In the genomic region with DNA sequence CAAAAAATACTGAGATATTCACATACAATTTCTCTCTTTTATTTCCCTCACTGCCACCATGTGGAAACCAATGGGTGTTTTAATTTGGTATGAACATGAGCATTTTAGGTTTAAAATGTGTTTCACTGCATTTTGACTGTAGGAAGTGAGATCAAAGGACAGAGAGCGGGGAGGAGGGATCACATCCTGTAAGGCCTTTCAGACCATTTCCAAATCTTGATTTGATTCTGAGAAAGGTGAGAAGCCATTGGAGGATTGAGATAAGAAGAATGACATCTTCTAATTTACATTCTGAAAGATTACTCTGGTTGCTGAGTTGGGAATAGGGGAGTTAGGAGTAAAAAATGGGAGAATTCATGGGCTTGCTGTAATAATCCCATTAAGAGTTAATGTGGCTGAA, we compare ENCODE assay signal across 23 cellular contexts. TPM values are rescaled to one million over a fixed set of nuclear protein-coding genes. Genes with fewer than 3 reads are reported as not detected.
DNase-seq lines count a peak whose midpoint lies in the region; ATAC-seq, FAIRE-seq and TF ChIP-seq lines count a peak whose summit lies in the region.
"Had no signal": no experiment of that assay in that cellular context is flagged by ENCODE, and none has a peak within 500 bp of the region (broad histone marks: within the 10 kb centered on the region; RNA-seq: fewer than 3 reads in every experiment).

No MANE protein-coding gene starts in this region.

- no peaks in the 10 kb centered on the region for H3K9me3 Mint-ChIP-seq in activated CD8-positive, alpha-beta T cell treated with anti-CD3 and anti-CD28 coated beads for 36 hours
- no peaks in the 10 kb centered on the region for H3K9me3 Mint-ChIP-seq in activated CD8-positive, alpha-beta T cell treated with anti-CD3 and anti-CD28 coated beads, Interleukin-2, amount 10 ng/mL, durations not matched to agents 7 days and 5 days (ENCODE audit: insufficient read depth)
- H3K9me3 Mint-ChIP-seq in natural killer cell treated with Interleukin-12 subunit alpha and Interleukin-12 subunit beta and Interleukin-15 and Interleukin-18, amount 100 ng/mL, for 72 hours: no peaks in the 10 kb centered on the region
- H3K9me3 Mint-ChIP-seq: CD14-positive monocyte, IgD-negative memory B cell had no signal

- H3K9ac ChIP-seq in GM12878 (ENCODE audit: control insufficient read depth, insufficient read depth, low read length) (no peak overlapping the region), Karpas-422 (ENCODE audit: low read length) (no peak overlapping the region), GM23248 (no peak overlapping the region)
- H3K9ac ChIP-seq: BLaER1 had no signal

- H3K4me2 ChIP-seq in GM12878 (ENCODE audit: control insufficient read depth, insufficient read depth) (no peak overlapping the region), Karpas-422 (ENCODE audit: low read depth, low read length, poor library complexity, severe bottlenecking) (no peak overlapping the region), GM23248 (ENCODE audit: unreplicated experiment) (no peak overlapping the region)
- H3K4me2 ChIP-seq: BLaER1 had no signal

- intact Hi-C loops in activated CD8-positive, alpha-beta T cell treated with anti-CD3 and anti-CD28 coated beads for 36 hours (cut with micrococcal nuclease): no loop called here
- intact Hi-C loops in GM12878 (cut with micrococcal nuclease; ENCODE audit: unreplicated experiment): no loop called here

- SMC1A ChIA-PET in GM12878 (lab: Charles Lee; ENCODE audit: uncharacterized antibody, unreplicated experiment): interaction anchor here (1.2 to 1.9 kb wide), 5 partner anchors 18 to 121 kb away, joined by 3 to 8 read pairs (median 6); no protein-coding TSS in a partner anchor

- no peaks in the 10 kb centered on the region for H3K27me3 Mint-ChIP-seq in activated CD8-positive, alpha-beta T cell treated with anti-CD3 and anti-CD28 coated beads for 36 hours
- H3K27me3 Mint-ChIP-seq in activated CD8-positive, alpha-beta T cell treated with anti-CD3 and anti-CD28 coated beads, Interleukin-2, amount 10 ng/mL, durations not matched to agents 7 days and 5 days (ENCODE audit: low read depth): peaks cover 3% of the 10 kb centered on the region
- H3K27me3 Mint-ChIP-seq in natural killer cell treated with Interleukin-12 subunit alpha and Interleukin-12 subunit beta and Interleukin-15 and Interleukin-18, amount 100 ng/mL, for 72 hours: no peaks in the 10 kb centered on the region
- H3K27me3 Mint-ChIP-seq: IgD-negative memory B cell had no signal

- TF ChIP-seq RAD21 in GM12878 (IDR thresholded peaks at IDR 0.05; ENCODE audit: insufficient read depth, low read depth, low read length): no peak

- H3K9me3 ChIP-seq in GM12878 (replicated peaks; ENCODE audit: control insufficient read depth, insufficient read depth, low read length) (no peaks in the 10 kb centered on the region), Karpas-422 (ENCODE audit: low read length) (no peaks in the 10 kb centered on the region), GM23248 (ENCODE audit: low read depth) (no peaks in the 10 kb centered on the region)
- H3K9me3 ChIP-seq: BLaER1, HAP-1 had no signal

- in situ Hi-C loops in GM12878 (cut with MboI): no loop called here
- in situ Hi-C loops in GM23248 (cut with MboI): no loop called here

- H3K4me3 ChIP-seq in GM12878 (no peak overlapping the region), Karpas-422 (ENCODE audit: low read length) (no peak overlapping the region), GM23248 (no peak overlapping the region)
- H3K4me3 ChIP-seq: BLaER1, HAP-1 had no signal

- peak; percentile 8 for DNase-seq in activated CD8-positive, alpha-beta T cell treated with anti-CD3 and anti-CD28 coated beads for 36 hours
- DNase-seq in activated CD8-positive, alpha-beta T cell treated with anti-CD3 and anti-CD28 coated beads, Interleukin-2, amount 10 ng/mL, durations not matched to agents 7 days and 5 days: no peak
- DNase-seq in GM12891 (ENCODE audit: insufficient read length, low spot score) (no peak), GM12878 (ENCODE audit: low read depth, low spot score) (no peak), Karpas-422 (no peak), dedifferentiated amniotic fluid mesenchymal stem cell (ENCODE audit: extremely low spot score) (no peak), GM23248 (no peak)
- no peak for DNase-seq in natural killer cell treated with Interleukin-12 subunit alpha and Interleukin-12 subunit beta and Interleukin-15 and Interleukin-18, amount 100 ng/mL, for 72 hours (ENCODE audit: low spot score)
- DNase-seq: 8988T; CD4-positive, alpha-beta memory T cell; DMS153; DMS79; GF-D8 had no signal

- POLR2A ChIA-PET in activated CD8-positive, alpha-beta T cell treated with anti-CD3 and anti-CD28 coated beads for 36 hours (lab: Charles Lee): no interaction called here
- POLR2A ChIA-PET in activated CD8-positive, alpha-beta T cell treated with anti-CD3 and anti-CD28 coated beads, Interleukin-2, amount 10 ng/mL, durations not matched to agents 7 days and 5 days (lab: Charles Lee): no interaction called here
- POLR2A ChIA-PET in GM12878 (lab: Charles Lee): interaction anchor here (0.7 kb wide), 1 partner anchor 93 kb away, joined by 3 read pairs; no protein-coding TSS in a partner anchor

- H3K36me3 ChIP-seq in GM12878 (ENCODE audit: control insufficient read depth in 2 of 2, insufficient read depth in 2 of 2, low read length in 1 of 2) (no peaks in the 10 kb centered on the region), Karpas-422 (ENCODE audit: insufficient read depth, low read length) (no peaks in the 10 kb centered on the region), GM23248 (ENCODE audit: low read depth) (no peaks in the 10 kb centered on the region)
- H3K36me3 ChIP-seq: BLaER1, HAP-1 had no signal

- RAD21 ChIA-PET in GM12878 (lab: Charles Lee; ENCODE audit: unreplicated experiment): interaction anchor here (1.0 to 1.6 kb wide), 2 partner anchors 9 to 42 kb away, joined by 3 to 5 read pairs; a partner anchor contains a TSS

- H3K27ac ChIP-seq in GM12878 (ENCODE audit: control insufficient read depth, insufficient read depth) (no peak overlapping the region), Karpas-422 (ENCODE audit: low read length) (no peak overlapping the region), GM23248 (no peak overlapping the region)
- H3K27ac ChIP-seq: BLaER1 had no signal

- TF ChIP-seq CTCF in activated CD8-positive, alpha-beta T cell treated with anti-CD3 and anti-CD28 coated beads for 36 hours (IDR thresholded peaks at IDR 0.05): no peak
- no peak for TF ChIP-seq CTCF in GM12878 (IDR thresholded peaks at IDR 0.05 in 2 of 3, conservative IDR thresholded peaks at IDR 0.05 in 1 of 3; ENCODE audit: control insufficient read depth in 2 of 3, extremely low read depth in 1 of 3, insufficient read depth in 1 of 3, low read depth in 3 of 3, low read length in 3 of 3)

- ATAC-seq in activated CD8-positive, alpha-beta T cell treated with anti-CD3 and anti-CD28 coated beads for 36 hours: no peak
- ATAC-seq in activated CD8-positive, alpha-beta T cell treated with anti-CD3 and anti-CD28 coated beads, Interleukin-2, amount 10 ng/mL, durations not matched to agents 7 days and 5 days: no peak
- ATAC-seq in GM12878: no peak
- ATAC-seq in natural killer cell treated with Interleukin-12 subunit alpha and Interleukin-12 subunit beta and Interleukin-15 and Interleukin-18, amount 100 ng/mL, for 72 hours: no peak
- ATAC-seq: HepG2 had no signal

- H2AFZ ChIP-seq in GM12878 (ENCODE audit: control insufficient read depth, low read depth, low read length): no peak overlapping the region
- no peak overlapping the region for H2AFZ ChIP-seq in Karpas-422 (ENCODE audit: low read length)
- no peak overlapping the region for H2AFZ ChIP-seq in GM23248

- TF ChIP-seq POLR2A in GM12891 (IDR thresholded peaks at IDR 0.05; ENCODE audit: low read depth, low read length) (no peak), GM12878 (IDR thresholded peaks at IDR 0.05; ENCODE audit: low read depth, low read length) (no peak)

- H3K4me1 ChIP-seq in GM12878 (ENCODE audit: control insufficient read depth, insufficient read depth, low read length): peaks cover 7% of the 10 kb centered on the region
- H3K4me1 ChIP-seq in Karpas-422 (ENCODE audit: low read length): no peaks in the 10 kb centered on the region
- H3K4me1 ChIP-seq in GM23248 (ENCODE audit: insufficient read depth): no peaks in the 10 kb centered on the region
- H3K4me1 ChIP-seq: BLaER1, HAP-1 had no signal

- H4K20me1 ChIP-seq in GM12878 (ENCODE audit: control insufficient read depth, insufficient read depth) (no peaks in the 10 kb centered on the region), Karpas-422 (ENCODE audit: insufficient read depth, low read depth, low read length) (no peaks in the 10 kb centered on the region), GM23248 (ENCODE audit: insufficient read depth) (no peaks in the 10 kb centered on the region)
- H4K20me1 ChIP-seq: BLaER1 had no signal

- H3K27ac Mint-ChIP-seq in activated CD8-positive, alpha-beta T cell treated with anti-CD3 and anti-CD28 coated beads for 36 hours: no peak overlapping the region
- no peak overlapping the region for H3K27ac Mint-ChIP-seq in activated CD8-positive, alpha-beta T cell treated with anti-CD3 and anti-CD28 coated beads, Interleukin-2, amount 10 ng/mL, durations not matched to agents 7 days and 5 days
- peak overlapping the region; percentile 26 to 59 for H3K27ac Mint-ChIP-seq in natural killer cell treated with Interleukin-12 subunit alpha and Interleukin-12 subunit beta and Interleukin-15 and Interleukin-18, amount 100 ng/mL, for 72 hours
- H3K27ac Mint-ChIP-seq: CD4-positive, alpha-beta memory T cell had no signal

- CTCF ChIA-PET in activated CD8-positive, alpha-beta T cell treated with anti-CD3 and anti-CD28 coated beads for 36 hours (lab: Charles Lee): no interaction called here
- CTCF ChIA-PET in activated CD8-positive, alpha-beta T cell treated with anti-CD3 and anti-CD28 coated beads, Interleukin-2, amount 10 ng/mL, durations not matched to agents 7 days and 5 days (lab: Charles Lee): no interaction called here
- CTCF ChIA-PET in GM12878 (lab: Yijun Ruan, JAX): interaction anchor here (0.6 to 1.7 kb wide), 3 partner anchors 55 to 341 kb away, joined by 3 to 6 read pairs (median 3); no protein-coding TSS in a partner anchor

- WGBS in GM12878 (ENCODE audit: insufficient coverage, insufficient replicate concordance, low lambda C conversion rate, missing lambda C conversion rate): 100% methylated on average over 1 of the region's 1 CpG
- 29 to 41% methylated on average over 1 of the region's 1 CpG for WGBS in GM23248 (ENCODE audit: low coverage in 1 of 2, low lambda C conversion rate in 2 of 2, missing lambda C conversion rate in 2 of 2), 2 experiments

- FAIRE-seq in GM12891 (lab: Jason Lieb, UNC) (peak; percentile 56), GM12878 (lab: Jason Lieb, UNC) (no peak)
- FAIRE-seq: GM12892, HepG2 had no signal

- H3K4me1 Mint-ChIP-seq in activated CD8-positive, alpha-beta T cell treated with anti-CD3 and anti-CD28 coated beads for 36 hours (ENCODE audit: low read depth): peaks cover 10% of the 10 kb centered on the region
- H3K4me1 Mint-ChIP-seq in activated CD8-positive, alpha-beta T cell treated with anti-CD3 and anti-CD28 coated beads, Interleukin-2, amount 10 ng/mL, durations not matched to agents 7 days and 5 days (ENCODE audit: low read depth): peaks cover 11% of the 10 kb centered on the region
- H3K4me1 Mint-ChIP-seq in natural killer cell treated with Interleukin-12 subunit alpha and Interleukin-12 subunit beta and Interleukin-15 and Interleukin-18, amount 100 ng/mL, for 72 hours (ENCODE audit: low read depth in 2 of 2): peaks cover 43 to 51% of the 10 kb centered on the region in 2 donors
- H3K4me1 Mint-ChIP-seq: IgD-negative memory B cell had no signal

- no TSS peak for BruUV-seq in GM12878 (replicated peaks; lab: Mats Ljungman, UMichigan)

- H3K79me2 ChIP-seq in GM12878 (ENCODE audit: control insufficient read depth, insufficient read depth, low read length) (no peaks in the 10 kb centered on the region), Karpas-422 (ENCODE audit: low read length) (no peaks in the 10 kb centered on the region), GM23248 (ENCODE audit: insufficient read depth) (no peaks in the 10 kb centered on the region)

- H3K36me3 Mint-ChIP-seq in activated CD8-positive, alpha-beta T cell treated with anti-CD3 and anti-CD28 coated beads for 36 hours (ENCODE audit: low read depth): no peaks in the 10 kb centered on the region
- H3K36me3 Mint-ChIP-seq in activated CD8-positive, alpha-beta T cell treated with anti-CD3 and anti-CD28 coated beads, Interleukin-2, amount 10 ng/mL, durations not matched to agents 7 days and 5 days (ENCODE audit: low read depth): no peaks in the 10 kb centered on the region
- no peaks in the 10 kb centered on the region for H3K36me3 Mint-ChIP-seq in natural killer cell treated with Interleukin-12 subunit alpha and Interleukin-12 subunit beta and Interleukin-15 and Interleukin-18, amount 100 ng/mL, for 72 hours
- H3K36me3 Mint-ChIP-seq: CD4-positive, alpha-beta memory T cell; IgD-negative memory B cell had no signal

- H3K4me3 Mint-ChIP-seq in activated CD8-positive, alpha-beta T cell treated with anti-CD3 and anti-CD28 coated beads for 36 hours: no peak overlapping the region
- no peak overlapping the region for H3K4me3 Mint-ChIP-seq in activated CD8-positive, alpha-beta T cell treated with anti-CD3 and anti-CD28 coated beads, Interleukin-2, amount 10 ng/mL, durations not matched to agents 7 days and 5 days
- peak overlapping the region; percentile 22 for H3K4me3 Mint-ChIP-seq in natural killer cell treated with Interleukin-12 subunit alpha and Interleukin-12 subunit beta and Interleukin-15 and Interleukin-18, amount 100 ng/mL, for 72 hours
- H3K4me3 Mint-ChIP-seq: CD14-positive monocyte; CD4-positive, alpha-beta memory T cell; IgD-negative memory B cell had no signal

- H3F3A ChIP-seq in GM23248 (ENCODE audit: insufficient read depth): no peaks in the 10 kb centered on the region

- H3K9me2 ChIP-seq in Karpas-422 (replicated peaks; ENCODE audit: insufficient read depth, low read length) (no peaks in the 10 kb centered on the region), GM23248 (ENCODE audit: insufficient read depth) (no peaks in the 10 kb centered on the region)

- H3K27me3 ChIP-seq in GM12878 (replicated peaks in 1 of 2; ENCODE audit: control insufficient read depth in 2 of 2, insufficient read depth in 2 of 2, low read length in 1 of 2): no peaks in the 10 kb centered on the region
- H3K27me3 ChIP-seq in Karpas-422 (ENCODE audit: low read length): no peaks in the 10 kb centered on the region
- H3K27me3 ChIP-seq in GM23248 (replicated peaks; ENCODE audit: insufficient read depth): no peaks in the 10 kb centered on the region
- H3K27me3 ChIP-seq: BLaER1 had no signal

- no peak for TF ChIP-seq EP300 in GM12878 (IDR thresholded peaks at IDR 0.05; ENCODE audit: borderline replicate concordance in 1 of 2, control insufficient read depth in 1 of 2, low read depth in 2 of 2, low read length in 2 of 2)

RNA-seq across cellular contexts. Expression of a gene that starts 42.5 kb away (rescaled TPM):
- total RNA-seq in activated CD8-positive, alpha-beta T cell treated with anti-CD3 and anti-CD28 coated beads for 36 hours: not detected
- not detected for total RNA-seq in activated CD8-positive, alpha-beta T cell treated with anti-CD3 and anti-CD28 coated beads, Interleukin-2, amount 10 ng/mL, durations not matched to agents 7 days and 5 days
- 3.9 TPM for polyA plus RNA-seq in GM12891 (2012; ENCODE audit: low read depth, missing spikeins)
- 8.7 and 11.2 TPM in 2 replicates for total RNA-seq in GM12878 (2013; cell fraction: nucleolus; rRNA removed)
- total RNA-seq in GM12878 (2014; rRNA removed): 1.2 TPM in 2 replicates
- 1.3 TPM in 2 replicates for total RNA-seq in GM12878 (2014; rRNA removed; fragmentation: Illumina TruSeq; extraction: Trizol)
- 1.1 and 1.2 TPM in 2 replicates for total RNA-seq in GM12878 (2021)
- not detected for polyA plus RNA-seq in GM12878 (2011; ENCODE audit: low read depth)
- 3.9 and 4.3 TPM in 2 replicates for polyA plus RNA-seq in GM12878 (2011; rRNA removed)
- 2.5 and 3.3 TPM in 2 replicates for polyA plus RNA-seq in GM12878 (2011; cell fraction: cytosol; rRNA removed)
- polyA plus RNA-seq in GM12878 (2011; cell fraction: nucleus; rRNA removed): 1.8 and 3.0 TPM in 2 replicates
- polyA plus RNA-seq in GM12878 (2012): 0.34 and 0.70 TPM in 2 replicates
- polyA plus RNA-seq in GM12878 (2014; fragmentation: Illumina TruSeq; extraction: Trizol): 0.76 and 1.6 TPM in 2 replicates
- polyA plus RNA-seq in GM12878 (2014; fragmentation: Nextera tagmentation; extraction: Ambion mirVana): 1 to 10 TPM in 1 of 2 experiments, under 1 TPM in 1; 0.97 to 1.2 TPM
- 0.96 and 2.5 TPM in 2 replicates for polyA plus RNA-seq in GM12878 (2014; rRNA removed)
- polyA plus RNA-seq in GM12878 (2016; fragmentation: Nextera tagmentation; extraction: Ambion mirVana): under 1 TPM; 0.56 to 0.69 TPM
- 5.4 and 8.8 TPM in 2 replicates for polyA minus RNA-seq in GM12878 (2011; rRNA and poly(A)+ RNA removed)
- 1.1 and 2.8 TPM in 2 replicates for polyA minus RNA-seq in GM12878 (2011; cell fraction: cytosol; rRNA and poly(A)+ RNA removed)
- 4.1 and 7.4 TPM in 2 replicates for polyA minus RNA-seq in GM12878 (2011; cell fraction: nucleus; rRNA and poly(A)+ RNA removed)
- 1 to 10 TPM in 1 of 2 donors, not detected in 1; 1.2 TPM for total RNA-seq in natural killer cell treated with Interleukin-12 subunit alpha and Interleukin-12 subunit beta and Interleukin-15 and Interleukin-18, amount 100 ng/mL, for 72 hours
- total RNA-seq in Karpas-422 (2014; rRNA removed; shearing (Covaris generic); ENCODE audit: low replicate concordance): not detected in 2 replicates
- total RNA-seq in GM23248 (2014; rRNA removed; shearing (Covaris generic)): not detected in 2 replicates
- polyA plus RNA-seq in GM23248 (2016; fragmentation: Nextera tagmentation; extraction: Ambion mirVana): not detected in 2 replicates
- total RNA-seq: A673; CD4-positive, alpha-beta memory T cell; Daoy; H4; HepG2 had no signal
- polyA plus RNA-seq: AG04450; CD4-positive, alpha-beta memory T cell; HepG2; IgD-negative memory B cell had no signal

Comparison
In these comparisons a context has a peak if more than half of its experiments do, and no peak if none do; other contexts are left out.
1. H3K27ac Mint-ChIP-seq: peak in natural killer cell treated with Interleukin-12 subunit alpha and Interleukin-12 subunit beta and Interleukin-15 and Interleukin-18, amount 100 ng/mL, for 72 hours (2 of 2); none in activated CD8-positive, alpha-beta T cell treated with anti-CD3 and anti-CD28 coated beads for 36 hours (single experiment) and activated CD8-positive, alpha-beta T cell treated with anti-CD3 and anti-CD28 coated beads, Interleukin-2, amount 10 ng/mL, durations not matched to agents 7 days and 5 days (single experiment).